ENCODE assay signal across 21 cellular contexts in genomic region chr6:97697450-97697849, GRCh38.
DNase-seq lines count a peak whose midpoint lies in the region; ATAC-seq and TF ChIP-seq lines count a peak whose summit lies in the region.
"Had no signal": no experiment of that assay in that cellular context is flagged by ENCODE, and none has a peak within 500 bp of the region (broad histone marks: within the 10 kb centered on the region; RNA-seq: fewer than 3 reads in every experiment).

No MANE protein-coding gene starts in this region.

- DNase-seq in EH (ENCODE audit: low read depth) (peak; percentile 0), NCI-H226 (peak; percentile 65), epithelial cell of proximal tubule (ENCODE audit: low read depth) (peak; percentile 39), non-pigmented ciliary epithelial cell (ENCODE audit: low read depth) (peak; percentile 65), NCI-H510A treated with DMSO at 0.1 percent for 48 hours (lab: John Stamatoyannopoulos, UW) (no peak), NCI-H526 (lab: John Stamatoyannopoulos, UW) (no peak)
- DNase-seq: activated CD4-positive, alpha-beta T cell treated with anti-CD3 and anti-CD28 coated beads, Interleukin-2, amount 50 U/mL, for 1 hour; activated naive CD4-positive, alpha-beta T cell treated with anti-CD3 and anti-CD28 coated beads for 36 hours; dorsolateral prefrontal cortex; esophagus squamous epithelium; GF-D8; H9; hippocampal formation; left cardiac atrium; NCI-H1436; NCI-H345; NK-92 treated with Interleukin-12 subunit alpha and Interleukin-12 subunit beta, amount 100 ng/mL, for 24 hours; stimulated activated CD4-positive, alpha-beta T cell treated with anti-CD3 and anti-CD28 coated beads, Interleukin-2, amount 100 ng/mL, for 24 hours had no signal

- no peak for TF ChIP-seq CTCF in epithelial cell of proximal tubule (conservative IDR thresholded peaks at IDR 0.05; ENCODE audit: low read depth, low read length)

- ATAC-seq in HG02571 (IDR thresholded peaks at IDR 0.05; ENCODE audit: unreplicated experiment) (no peak), GM21786 (IDR thresholded peaks at IDR 0.05; ENCODE audit: unreplicated experiment) (no peak)
- ATAC-seq: left cardiac atrium had no signal

- no peak overlapping the region for H3K4me3 ChIP-seq in epithelial cell of proximal tubule (ENCODE audit: low read depth, low read length)
- H3K4me3 ChIP-seq: dorsolateral prefrontal cortex, esophagus squamous epithelium, right atrium auricular region had no signal

Comparison
In these comparisons a context has a peak if more than half of its experiments do, and no peak if none do; other contexts are left out.
1. DNase-seq: peak in EH (single experiment), NCI-H226 (single experiment), epithelial cell of proximal tubule (single experiment) and non-pigmented ciliary epithelial cell (single experiment); none in NCI-H510A treated with DMSO at 0.1 percent for 48 hours (single experiment) and NCI-H526 (0 of 2).